ENCODE assay signal across 8 cellular contexts in the genomic region with DNA sequence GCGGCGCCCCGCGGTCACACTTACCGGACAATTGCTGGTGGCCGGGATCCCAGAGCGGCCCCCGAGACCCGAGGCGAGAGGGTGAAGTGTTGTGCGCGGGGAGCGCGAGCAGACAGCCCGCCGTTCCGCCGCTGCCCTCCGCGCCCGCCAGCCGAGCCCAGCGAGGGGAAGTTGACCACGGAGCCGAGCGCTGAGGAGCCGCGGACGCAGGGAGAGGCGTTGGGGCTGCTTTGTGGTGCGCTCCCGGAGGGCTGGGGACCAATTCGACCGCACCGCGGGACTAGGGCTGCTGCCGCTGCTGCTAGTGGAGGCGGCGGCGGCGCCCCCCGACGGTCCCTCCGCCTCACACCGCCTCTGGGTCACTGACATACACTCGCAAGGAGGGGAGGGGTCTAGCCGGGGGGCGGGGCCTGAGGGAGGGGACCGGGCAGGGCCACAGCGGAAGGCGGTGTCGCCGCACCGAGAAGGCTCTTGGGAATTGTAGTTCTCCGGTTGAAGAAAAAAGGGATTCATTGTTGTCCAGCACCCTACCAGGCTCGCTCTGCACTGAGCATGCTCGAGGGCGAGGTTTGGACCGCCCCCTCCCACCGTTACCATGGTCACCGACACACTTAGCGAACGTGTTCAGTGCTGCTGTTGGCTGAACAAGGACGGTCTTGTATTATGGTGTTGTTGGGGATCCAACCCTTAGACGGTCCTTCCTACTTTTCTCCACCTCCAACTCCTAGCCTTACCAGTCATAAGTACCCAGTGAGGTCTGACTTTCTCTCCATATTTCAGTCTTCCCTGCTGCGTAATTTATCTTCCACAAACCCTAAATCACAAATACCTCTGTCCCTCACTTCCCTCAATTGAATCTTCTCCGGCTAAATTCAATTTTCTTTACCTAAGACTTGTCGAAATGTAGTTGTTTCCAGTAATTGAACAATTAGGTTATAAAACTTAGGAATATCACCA. TPM values are rescaled to one million over a fixed set of nuclear protein-coding genes. Genes with fewer than 3 reads are reported as not detected.
A peak's percentile ranks its signal among the peaks of the same experiment; 100 is the strongest.
DNase-seq lines count a peak whose midpoint lies in the region; ATAC-seq and TF ChIP-seq lines count a peak whose summit lies in the region.

A gene with protein sequence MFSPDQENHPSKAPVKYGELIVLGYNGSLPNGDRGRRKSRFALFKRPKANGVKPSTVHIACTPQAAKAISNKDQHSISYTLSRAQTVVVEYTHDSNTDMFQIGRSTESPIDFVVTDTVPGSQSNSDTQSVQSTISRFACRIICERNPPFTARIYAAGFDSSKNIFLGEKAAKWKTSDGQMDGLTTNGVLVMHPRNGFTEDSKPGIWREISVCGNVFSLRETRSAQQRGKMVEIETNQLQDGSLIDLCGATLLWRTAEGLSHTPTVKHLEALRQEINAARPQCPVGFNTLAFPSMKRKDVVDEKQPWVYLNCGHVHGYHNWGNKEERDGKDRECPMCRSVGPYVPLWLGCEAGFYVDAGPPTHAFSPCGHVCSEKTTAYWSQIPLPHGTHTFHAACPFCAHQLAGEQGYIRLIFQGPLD (minus strand): TSS at position 364 of the 957 bp plus-strand sequence. CDS start 36,110 bp downstream, outside the sequence.

- H3F3A ChIP-seq in PC-3 (ENCODE audit: low read length, unreplicated experiment): no peaks in the 10 kb centered on the region

- H3K4me1 ChIP-seq in PC-3 (ENCODE audit: insufficient read depth, low read length): peaks cover 18% of the 10 kb centered on the region; the same call in 1 of the 2 replicates
- peaks cover 21% of the 10 kb centered on the region for H3K4me1 ChIP-seq in mucosa of stomach (ENCODE audit: control insufficient read depth, insufficient read depth, low read length)

- H3K4me3 ChIP-seq in Jurkat, Clone E6-1 (ENCODE audit: low read length): peak within 1 kb of the TSS; percentile 68
- H3K4me3 ChIP-seq in PC-3 (ENCODE audit: low read length) (peak within 1 kb of the TSS; percentile 90), mucosa of stomach (ENCODE audit: low read length) (peak within 1 kb of the TSS; percentile 80)

- no peaks in the 10 kb centered on the region for H4K20me1 ChIP-seq in PC-3 (ENCODE audit: low read length)

- DNase-seq in DMS53 treated with DMSO at 0.1 percent for 48 hours (lab: John Stamatoyannopoulos, UW; ENCODE audit: unreplicated experiment): peak; percentile 93
- peak; percentile 98 for DNase-seq in Jurkat, Clone E6-1 (ENCODE audit: low read depth, low spot score)
- DNase-seq in PC-3: peak; percentile 97
- DNase-seq in activated T-cell treated with anti-CD3 and anti-CD28 coated beads for 48 hours (ENCODE audit: low read depth): peak; percentile 89
- peak; percentile 95 to 96 for DNase-seq in erythroblast (lab: John Stamatoyannopoulos, UW)
- DNase-seq in stimulated activated CD8-positive, alpha-beta memory T cell treated with anti-CD3 and anti-CD28 coated beads, Interleukin-7, amount 100 ng/mL, for 1 hour (ENCODE audit: low read depth in 2 of 2): peak; percentile 78 to 84

- ATAC-seq in GM21619 (IDR thresholded peaks at IDR 0.05; ENCODE audit: unreplicated experiment) (peak; percentile 79), PC-3 (peak; percentile 89)

- TF ChIP-seq POLR2A in erythroblast (IDR thresholded peaks at IDR 0.05; ENCODE audit: low read length): peak; percentile 76

- peak; percentile 21; the same call in 1 of the 2 replicates for TF ChIP-seq CTCF in PC-3 (conservative IDR thresholded peaks at IDR 0.05; ENCODE audit: low read depth, low read length)

- H3K36me3 ChIP-seq in PC-3 (ENCODE audit: low read depth, low read length) (no peaks in the 10 kb centered on the region), mucosa of stomach (ENCODE audit: control insufficient read depth, insufficient read depth, low read length) (no peaks in the 10 kb centered on the region)

- POLR2A ChIA-PET in PC-3 (lab: Charles Lee; ENCODE audit: unreplicated experiment): no interaction called here

- H3K27ac ChIP-seq in PC-3 (ENCODE audit: low read length): no peak within 1 kb of the TSS

- H3K79me2 ChIP-seq in PC-3 (ENCODE audit: low read length): peaks cover 22% of the 10 kb centered on the region

- H3K9ac ChIP-seq in PC-3 (ENCODE audit: low read length) (peak within 1 kb of the TSS; percentile 47), mucosa of stomach (ENCODE audit: low read length) (peak within 1 kb of the TSS; percentile 94)

- intact Hi-C loops in PC-3 (cut with micrococcal nuclease): loop anchor here (1.0 to 5.0 kb wide), 4 partner anchors 59 to 183 kb away; no protein-coding TSS in a partner anchor

- H3K4me2 ChIP-seq in PC-3 (ENCODE audit: low read length): peak within 1 kb of the TSS; percentile 88

- CTCF ChIA-PET in PC-3 (lab: Charles Lee): no interaction called here

- H2AFZ ChIP-seq in PC-3 (ENCODE audit: low read length): peak within 1 kb of the TSS; percentile 88

- no TSS peak for BruUV-seq in PC-3 (replicated peaks; lab: Mats Ljungman, UMichigan)

- H3K9me3 ChIP-seq in PC-3 (ENCODE audit: low read length) (no peaks in the 10 kb centered on the region), mucosa of stomach (ENCODE audit: control insufficient read depth, low read length) (no peaks in the 10 kb centered on the region)

- H3K9me2 ChIP-seq in PC-3 (replicated peaks; ENCODE audit: low read length): no peaks in the 10 kb centered on the region

- H3K27me3 ChIP-seq in PC-3 (ENCODE audit: low read length): no peaks in the 10 kb centered on the region
- no peaks in the 10 kb centered on the region for H3K27me3 ChIP-seq in mucosa of stomach (ENCODE audit: control insufficient read depth, insufficient read depth, low read length)

RNA-seq across cellular contexts. Expression of the gene that starts here (rescaled TPM):
- polyA plus RNA-seq in Jurkat, Clone E6-1 (2012; ENCODE audit: insufficient read depth, insufficient read length): 5.7 TPM
- total RNA-seq in PC-3 (2014; rRNA removed): 5.6 and 10.4 TPM in 2 replicates
